Comparison of ENCODE assay signal across 13 cellular contexts in the genomic region with DNA sequence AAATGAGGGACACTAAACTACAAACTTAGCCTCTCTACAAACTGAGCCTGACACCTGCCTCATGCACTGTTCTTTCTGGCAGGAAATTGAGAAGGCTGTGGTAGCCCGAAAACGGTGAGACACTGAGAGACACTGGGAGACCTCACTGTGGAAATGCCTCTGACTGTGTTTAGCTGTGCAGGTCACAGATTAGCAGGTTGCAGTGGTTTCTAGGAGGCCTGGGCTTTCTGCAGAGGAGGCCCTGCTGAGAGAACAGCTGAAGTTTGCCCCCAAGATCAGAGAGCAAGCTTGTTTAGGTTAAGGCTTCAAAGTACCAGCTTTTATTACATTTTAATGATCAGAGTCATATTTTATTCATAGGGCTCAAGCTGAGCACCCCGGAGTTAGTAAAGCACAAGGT.
"Had no signal": no experiment of that assay in that cellular context is flagged by ENCODE, and none has a peak within 500 bp of the region (broad histone marks: within the 10 kb centered on the region; RNA-seq: fewer than 3 reads in every experiment).

No MANE protein-coding gene starts in this region.

- H3K4me1 ChIP-seq: breast epithelium, upper lobe of left lung had no signal

- DNase-seq: activated CD4-positive, alpha-beta memory T cell treated with anti-CD3 and anti-CD28 coated beads for 36 hours; activated gamma-delta T cell treated with Interleukin-2 at 50 U/mL for 16 hours; activated naive CD8-positive, alpha-beta T cell treated with anti-CD3 and anti-CD28 coated beads, Interleukin-2, amount 10 ng/mL, durations not matched to agents 7 days and 5 days; activated T-cell treated with anti-CD3 and anti-CD28 coated beads, Interleukin-2, amount 50 U/mL, for 48 hours; aorta; endodermal cell; erythroblast; kidney glomerular epithelial cell; naive thymus-derived CD8-positive, alpha-beta T cell; stimulated activated CD4-positive, alpha-beta T cell treated with anti-CD3 and anti-CD28 coated beads, Interleukin-4, amount 100 ng/mL, for 1 hour; stimulated activated CD8-positive, alpha-beta memory T cell treated with anti-CD3 and anti-CD28 coated beads, Interleukin-4, amount 100 ng/mL, for 48 hours; upper lobe of left lung had no signal

- H3K9me3 ChIP-seq: breast epithelium, upper lobe of left lung had no signal

- H3K27ac ChIP-seq: breast epithelium, upper lobe of left lung had no signal

- H3K36me3 ChIP-seq: breast epithelium, upper lobe of left lung had no signal

- H3K27me3 ChIP-seq: breast epithelium, upper lobe of left lung had no signal

- ATAC-seq: naive thymus-derived CD8-positive, alpha-beta T cell had no signal

- H3K4me3 ChIP-seq: breast epithelium, upper lobe of left lung had no signal
